Comparison of ENCODE assay signal across 29 cellular contexts in genomic region chr16:27572711-27573110, GRCh38. TPM values are rescaled to one million over a fixed set of nuclear protein-coding genes. Genes with fewer than 3 reads are reported as not detected.
DNase-seq lines count a peak whose midpoint lies in the region; ATAC-seq, FAIRE-seq and TF ChIP-seq lines count a peak whose summit lies in the region.
"Had no signal": no experiment of that assay in that cellular context is flagged by ENCODE, and none has a peak within 500 bp of the region (broad histone marks: within the 10 kb centered on the region; RNA-seq: fewer than 3 reads in every experiment).

No MANE protein-coding gene starts in this region.

- intact Hi-C loops in IMR-90 (cut with micrococcal nuclease) (no loop called here), natural killer cell (cut with micrococcal nuclease) (no loop called here)

- no peak overlapping the region for H4K91ac ChIP-seq in IMR-90 (ENCODE audit: insufficient read depth, low read depth, low read length)

- peak overlapping the region; percentile 78 for H3K27ac Mint-ChIP-seq in astrocyte (ENCODE audit: unreplicated experiment)
- H3K27ac Mint-ChIP-seq in natural killer cell, result no peak overlapping the region
- H3K27ac Mint-ChIP-seq: activated CD8-positive, alpha-beta T cell treated with anti-CD3 and anti-CD28 coated beads, Interleukin-2, amount 10 ng/mL, durations not matched to agents 7 days and 5 days; dendritic cell treated with granulocyte-macrophage colony-stimulating factor and Interleukin-4, amounts not matched to agents 40 ng/mL and 50 ng/mL, for 4 days; T-cell had no signal

- H3K4me3 ChIP-seq in IMR-90 (ENCODE audit: insufficient read depth, low read depth, low read length) (no peak overlapping the region), astrocyte (ENCODE audit: insufficient read depth, low read depth, low read length) (no peak overlapping the region), fibroblast of villous mesenchyme (ENCODE audit: low read depth, low read length) (no peak overlapping the region)
- H3K4me3 ChIP-seq: HAP-1, PC-9, tibial nerve had no signal

- H2AK5ac ChIP-seq in IMR-90 (ENCODE audit: low read depth, low read length), result no peak overlapping the region

- in situ Hi-C loops in IMR-90 (cut with MboI; ENCODE audit: low sequenced_read_pairs), result no loop called here

- ATAC-seq in IMR-90 (ENCODE audit: low read depth) (no peak; the same call in 1 of the 2 replicates), natural killer cell (no peak), GM21528 (IDR thresholded peaks at IDR 0.05; ENCODE audit: low FRiP score, unreplicated experiment) (no peak)
- ATAC-seq: activated CD8-positive, alpha-beta T cell treated with anti-CD3 and anti-CD28 coated beads, Interleukin-2, amount 10 ng/mL, durations not matched to agents 7 days and 5 days; stimulated activated naive CD8-positive, alpha-beta T cell treated with anti-CD3 and anti-CD28 coated beads, Interleukin-15, Interleukin-2, amounts not matched to agents 100 U/mL and 50 U/mL, for 24 hours; T-cell had no signal

- H3K36me3 ChIP-seq in IMR-90 (ENCODE audit: control insufficient read depth, insufficient read depth, low read length), result peaks cover 4% of the 10 kb centered on the region; the same call in 1 of the 2 replicates
- H3K36me3 ChIP-seq in astrocyte (ENCODE audit: insufficient read depth, low read length), result no peaks in the 10 kb centered on the region
- H3K36me3 ChIP-seq: HAP-1 had no signal

- H3K9ac ChIP-seq in IMR-90 (ENCODE audit: low read depth, low read length), result no peak overlapping the region
- H3K9ac ChIP-seq in astrocyte (ENCODE audit: low read length), result no peak overlapping the region

- H3K79me1 ChIP-seq in IMR-90 (ENCODE audit: low read depth in 1 of 2, low read length in 2 of 2), result peaks cover 0 to 15% of the 10 kb centered on the region in 2 experiments; a peak in 3 of 4 replicates

- CTCF ChIA-PET in IMR-90 (lab: Yijun Ruan, JAX), result no interaction called here

- no peak overlapping the region for H4K5ac ChIP-seq in IMR-90 (ENCODE audit: low read depth, low read length)

- H4K8ac ChIP-seq in IMR-90 (ENCODE audit: low read depth in 2 of 2, low read length in 2 of 2), result no peak overlapping the region

- H3K4ac ChIP-seq in IMR-90 (ENCODE audit: low read depth, low read length), result no peak overlapping the region

- no peak overlapping the region for H3K56ac ChIP-seq in IMR-90 (ENCODE audit: extremely low read depth, insufficient read depth, low read length)

- no peak for FAIRE-seq in astrocyte (lab: Jason Lieb, UNC)
- FAIRE-seq: bronchial epithelial cell, D721Med, GM12892 had no signal

- WGBS in IMR-90 (ENCODE audit: extremely low coverage in 2 of 2, insufficient read length in 1 of 2), 2 experiments, result 72% methylated on average over 3 of the region's 6 CpGs; no CpG with 5 or more reads in 1 of the 2 experiments

- no peak overlapping the region for H3K23ac ChIP-seq in IMR-90 (ENCODE audit: low read depth, low read length)

- no peak for TF ChIP-seq RAD21 in IMR-90 (IDR thresholded peaks at IDR 0.05; ENCODE audit: low read length)

- TF ChIP-seq CTCF in IMR-90 (conservative IDR thresholded peaks at IDR 0.05; ENCODE audit: low read depth, low read length) (no peak), astrocyte (IDR thresholded peaks at IDR 0.05; ENCODE audit: insufficient read depth, low read depth, low read length) (no peak), fibroblast of villous mesenchyme (IDR thresholded peaks at IDR 0.05; ENCODE audit: insufficient read depth, low read depth, low read length) (no peak), natural killer cell (IDR thresholded peaks at IDR 0.05) (no peak)

- dilution Hi-C loops in IMR-90 (cut with HindIII; ENCODE audit: low sequenced_read_pairs, unreplicated experiment), result no loop called here

- no peak for TF ChIP-seq POLR2A in IMR-90 (IDR thresholded peaks at IDR 0.05; ENCODE audit: low read depth, low read length)

- no peak overlapping the region for H2BK15ac ChIP-seq in IMR-90 (ENCODE audit: low read depth, low read length)

- DNase-seq in IMR-90, result no peak
- DNase-seq in astrocyte (ENCODE audit: low read depth), result no peak
- peak; percentile 39 for DNase-seq in fibroblast of villous mesenchyme (ENCODE audit: low read depth)
- peak; percentile 38 for DNase-seq in retina
- no peak for DNase-seq in natural killer cell
- DNase-seq in MV-4-11 (lab: John Stamatoyannopoulos, UW), result no peak
- DNase-seq in activated gamma-delta T cell (lab: John Stamatoyannopoulos, UW), result no peak
- DNase-seq: activated CD4-positive, CD25-positive, alpha-beta regulatory T cell treated with anti-CD3 and anti-CD28 coated beads, Interleukin-2, amount 50 U/mL, for 72 hours; activated CD8-positive, alpha-beta T cell treated with anti-CD3 and anti-CD28 coated beads, Interleukin-2, amount 10 ng/mL, durations not matched to agents 7 days and 5 days; activated gamma-delta T cell treated with Interleukin-2 at 50 U/mL for 16 hours; Kasumi-1; NCI-H1048; NCI-H1694 treated with DMSO at 0.1 percent for 48 hours; NCI-H2171; NCI-H524; NK-92 treated with Interleukin-12 subunit alpha and Interleukin-12 subunit beta, amount 100 ng/mL, for 24 hours; PC-9; stimulated activated CD4-positive, alpha-beta T cell treated with anti-CD3 and anti-CD28 coated beads, Interleukin-4, amount 100 ng/mL, for 24 hours; stimulated activated naive CD8-positive, alpha-beta T cell treated with anti-CD3 and anti-CD28 coated beads, Interleukin-15, Interleukin-2, amounts not matched to agents 100 U/mL and 50 U/mL, for 24 hours; T-cell had no signal

- BruUV-seq in IMR-90 (replicated peaks; lab: Mats Ljungman, UMichigan), result no TSS peak

- peaks cover 6% of the 10 kb centered on the region; the same call in 1 of the 2 replicates for H3K4me1 ChIP-seq in IMR-90 (ENCODE audit: control insufficient read depth, insufficient read depth, low read length)
- H3K4me1 ChIP-seq in astrocyte (ENCODE audit: insufficient read depth, low read length), result peaks cover 5% of the 10 kb centered on the region
- H3K4me1 ChIP-seq: HAP-1 had no signal

- H3K27me3 ChIP-seq in IMR-90 (ENCODE audit: control insufficient read depth, insufficient read depth, low read length), result no peaks in the 10 kb centered on the region
- no peaks in the 10 kb centered on the region for H3K27me3 ChIP-seq in astrocyte (ENCODE audit: insufficient read depth, low read length)
- H3K27me3 ChIP-seq: neutrophil, tibial nerve had no signal

- no peak overlapping the region for H2AFZ ChIP-seq in IMR-90 (replicated peaks; ENCODE audit: low read length, poor library complexity)
- H2AFZ ChIP-seq in astrocyte (ENCODE audit: low read depth, low read length), result no peak overlapping the region
- H2AFZ ChIP-seq: PC-9 had no signal

- H3K4me2 ChIP-seq in IMR-90 (ENCODE audit: low read depth, low read length) (no peak overlapping the region), astrocyte (ENCODE audit: low read length) (no peak overlapping the region)
- H3K4me2 ChIP-seq: PC-9 had no signal

- H3K18ac ChIP-seq in IMR-90 (ENCODE audit: low read depth, low read length), result no peak overlapping the region

- H3K9me3 ChIP-seq in IMR-90 (ENCODE audit: control insufficient read depth, insufficient read depth, low read length) (no peaks in the 10 kb centered on the region), astrocyte (ENCODE audit: insufficient read depth, low read depth, low read length) (no peaks in the 10 kb centered on the region)
- H3K9me3 ChIP-seq: HAP-1, neutrophil, tibial nerve had no signal

- H3K9me1 ChIP-seq in IMR-90 (ENCODE audit: insufficient read depth, low read length), result peaks cover 12% of the 10 kb centered on the region

- H3K9me3 Mint-ChIP-seq in astrocyte (ENCODE audit: unreplicated experiment) (no peaks in the 10 kb centered on the region), natural killer cell (no peaks in the 10 kb centered on the region)
- H3K9me3 Mint-ChIP-seq: dendritic cell treated with granulocyte-macrophage colony-stimulating factor and Interleukin-4, amounts not matched to agents 40 ng/mL and 50 ng/mL, for 4 days; T-cell had no signal

- peaks cover 5% of the 10 kb centered on the region for H3K36me3 Mint-ChIP-seq in astrocyte (ENCODE audit: low read depth, unreplicated experiment)
- H3K36me3 Mint-ChIP-seq in natural killer cell, result no peaks in the 10 kb centered on the region

- H3K27ac ChIP-seq in IMR-90 (ENCODE audit: insufficient read depth, low read length), result no peak overlapping the region
- H3K27ac ChIP-seq in astrocyte (ENCODE audit: low read depth, low read length), result no peak overlapping the region
- H3K27ac ChIP-seq: C4-2B, neutrophil, PC-9 had no signal

- no peak overlapping the region for H2BK20ac ChIP-seq in IMR-90 (ENCODE audit: low read depth, low read length)

- POLR2A ChIA-PET in IMR-90 (lab: Charles Lee; ENCODE audit: unreplicated experiment), result no interaction called here

- H4K20me1 ChIP-seq in IMR-90 (ENCODE audit: insufficient read depth, low read length) (no peaks in the 10 kb centered on the region), astrocyte (ENCODE audit: insufficient read depth, low read length) (no peaks in the 10 kb centered on the region)

- no peaks in the 10 kb centered on the region for H3K79me2 ChIP-seq in astrocyte (ENCODE audit: insufficient read depth, low read length)

- H2BK5ac ChIP-seq in IMR-90 (ENCODE audit: low read depth, low read length, poor library complexity, severe bottlenecking), result no peak overlapping the region

- no peaks in the 10 kb centered on the region for H3K27me3 Mint-ChIP-seq in astrocyte (ENCODE audit: low read depth, unreplicated experiment)
- H3K27me3 Mint-ChIP-seq in natural killer cell (ENCODE audit: low read depth in 2 of 2), result no peaks in the 10 kb centered on the region
- H3K27me3 Mint-ChIP-seq: dendritic cell treated with granulocyte-macrophage colony-stimulating factor and Interleukin-4, amounts not matched to agents 40 ng/mL and 50 ng/mL, for 4 days; T-cell had no signal

- no peak overlapping the region for H2BK120ac ChIP-seq in IMR-90 (ENCODE audit: low read depth, low read length)

- H2AK9ac ChIP-seq in IMR-90 (replicated peaks; ENCODE audit: low read depth, low read length, poor library complexity), result peak overlapping the region; percentile 59

- no peak overlapping the region for H3K4me3 Mint-ChIP-seq in astrocyte (ENCODE audit: unreplicated experiment)
- H3K4me3 Mint-ChIP-seq in natural killer cell, result no peak overlapping the region
- H3K4me3 Mint-ChIP-seq: activated CD8-positive, alpha-beta T cell treated with anti-CD3 and anti-CD28 coated beads, Interleukin-2, amount 10 ng/mL, durations not matched to agents 7 days and 5 days; dendritic cell treated with granulocyte-macrophage colony-stimulating factor and Interleukin-4, amounts not matched to agents 40 ng/mL and 50 ng/mL, for 4 days; T-cell had no signal

- no peak overlapping the region for H3K14ac ChIP-seq in IMR-90 (replicated peaks; ENCODE audit: low read depth, low read length)

- H3K4me1 Mint-ChIP-seq in astrocyte (ENCODE audit: low read depth, unreplicated experiment) (peaks cover 9% of the 10 kb centered on the region), natural killer cell (no peaks in the 10 kb centered on the region)
- H3K4me1 Mint-ChIP-seq: T-cell had no signal

RNA-seq across cellular contexts. Expression of gene KATNIP, which starts 22.8 kb away (rescaled TPM):
- 16.7 and 18.9 TPM in 2 replicates for total RNA-seq in IMR-90 (2012; rRNA removed)
- polyA plus RNA-seq in IMR-90 (2012; rRNA removed), result 17.5 and 18.6 TPM in 2 replicates
- 10.9 and 13.5 TPM in 2 replicates for polyA plus RNA-seq in IMR-90 (2012; cell fraction: cytosol; rRNA removed)
- polyA plus RNA-seq in IMR-90 (2012; cell fraction: nucleus; rRNA removed; ENCODE audit: low replicate concordance), result 62.6 and 75.3 TPM in 2 replicates
- total RNA-seq in astrocyte, result 18.1 and 21.1 TPM in 2 replicates
- total RNA-seq in fibroblast of villous mesenchyme, result 25.1 and 25.5 TPM in 2 replicates
- 10 to 100 TPM; 32.6 to 38.4 (median 32.7) TPM for total RNA-seq in natural killer cell

RNA-seq across cellular contexts. Expression of gene GTF3C1, which starts 23.0 kb away (rescaled TPM):
- total RNA-seq in IMR-90 (2012; rRNA removed), result 62.5 and 68.1 TPM in 2 replicates
- polyA plus RNA-seq in IMR-90 (2012; rRNA removed), result 50.8 and 53.6 TPM in 2 replicates
- polyA plus RNA-seq in IMR-90 (2012; cell fraction: cytosol; rRNA removed), result 43.5 and 56.7 TPM in 2 replicates
- 96.1 and 177 TPM in 2 replicates for polyA plus RNA-seq in IMR-90 (2012; cell fraction: nucleus; rRNA removed; ENCODE audit: low replicate concordance)
- 103 TPM in 2 replicates for total RNA-seq in astrocyte
- 97.0 and 101 TPM in 2 replicates for total RNA-seq in fibroblast of villous mesenchyme
- 100 to 1,000 TPM; 111 to 160 (median 125) TPM for total RNA-seq in natural killer cell

Comparison
In these comparisons a context has a peak if more than half of its experiments do, and no peak if none do; other contexts are left out.
1. DNase-seq: peak in fibroblast of villous mesenchyme (single experiment) and retina (single experiment); none in IMR-90 (single experiment), astrocyte (single experiment), natural killer cell (single experiment), MV-4-11 (single experiment) and activated gamma-delta T cell (single experiment).